In genomic region chr6:32774428-32774827, GRCh38 we compare ENCODE assay signal across 2 cellular contexts.
A peak's percentile ranks its signal among the peaks of the same experiment; 100 is the strongest.
TF ChIP-seq lines count a peak whose summit lies in the region.

No MANE protein-coding gene starts in this region.

TF ChIP-seq in GM12891, 5 proteins besides CTCF, POLR2A, EP300 and RAD21:
- TF ChIP-seq TAF1 (IDR thresholded peaks at IDR 0.05; ENCODE audit: low read depth, low read length) (no peak), POLR2AphosphoS5 (IDR thresholded peaks at IDR 0.05; ENCODE audit: low read depth, low read length) (no peak), SPI1 (IDR thresholded peaks at IDR 0.05; ENCODE audit: low read depth, low read length) (no peak), POU2F2 (IDR thresholded peaks at IDR 0.05; ENCODE audit: low read depth, low read length) (peak; percentile 89; the same call in 1 of the 2 replicates), PAX5 (IDR thresholded peaks at IDR 0.05; ENCODE audit: insufficient read depth, low read length, severe bottlenecking) (no peak)
TF ChIP-seq in GM12891: peak in this region for 1.

TF ChIP-seq in GM12878, 131 proteins besides CTCF, POLR2A, EP300 and RAD21:
- TF ChIP-seq, protein P1, sequence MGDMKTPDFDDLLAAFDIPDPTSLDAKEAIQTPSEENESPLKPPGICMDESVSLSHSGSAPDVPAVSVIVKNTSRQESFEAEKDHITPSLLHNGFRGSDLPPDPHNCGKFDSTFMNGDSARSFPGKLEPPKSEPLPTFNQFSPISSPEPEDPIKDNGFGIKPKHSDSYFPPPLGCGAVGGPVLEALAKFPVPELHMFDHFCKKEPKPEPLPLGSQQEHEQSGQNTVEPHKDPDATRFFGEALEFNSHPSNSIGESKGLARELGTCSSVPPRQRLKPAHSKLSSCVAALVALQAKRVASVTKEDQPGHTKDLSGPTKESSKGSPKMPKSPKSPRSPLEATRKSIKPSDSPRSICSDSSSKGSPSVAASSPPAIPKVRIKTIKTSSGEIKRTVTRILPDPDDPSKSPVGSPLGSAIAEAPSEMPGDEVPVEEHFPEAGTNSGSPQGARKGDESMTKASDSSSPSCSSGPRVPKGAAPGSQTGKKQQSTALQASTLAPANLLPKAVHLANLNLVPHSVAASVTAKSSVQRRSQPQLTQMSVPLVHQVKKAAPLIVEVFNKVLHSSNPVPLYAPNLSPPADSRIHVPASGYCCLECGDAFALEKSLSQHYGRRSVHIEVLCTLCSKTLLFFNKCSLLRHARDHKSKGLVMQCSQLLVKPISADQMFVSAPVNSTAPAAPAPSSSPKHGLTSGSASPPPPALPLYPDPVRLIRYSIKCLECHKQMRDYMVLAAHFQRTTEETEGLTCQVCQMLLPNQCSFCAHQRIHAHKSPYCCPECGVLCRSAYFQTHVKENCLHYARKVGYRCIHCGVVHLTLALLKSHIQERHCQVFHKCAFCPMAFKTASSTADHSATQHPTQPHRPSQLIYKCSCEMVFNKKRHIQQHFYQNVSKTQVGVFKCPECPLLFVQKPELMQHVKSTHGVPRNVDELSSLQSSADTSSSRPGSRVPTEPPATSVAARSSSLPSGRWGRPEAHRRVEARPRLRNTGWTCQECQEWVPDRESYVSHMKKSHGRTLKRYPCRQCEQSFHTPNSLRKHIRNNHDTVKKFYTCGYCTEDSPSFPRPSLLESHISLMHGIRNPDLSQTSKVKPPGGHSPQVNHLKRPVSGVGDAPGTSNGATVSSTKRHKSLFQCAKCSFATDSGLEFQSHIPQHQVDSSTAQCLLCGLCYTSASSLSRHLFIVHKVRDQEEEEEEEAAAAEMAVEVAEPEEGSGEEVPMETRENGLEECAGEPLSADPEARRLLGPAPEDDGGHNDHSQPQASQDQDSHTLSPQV (IDR thresholded peaks at IDR 0.05): no peak
- TF ChIP-seq, protein P2, sequence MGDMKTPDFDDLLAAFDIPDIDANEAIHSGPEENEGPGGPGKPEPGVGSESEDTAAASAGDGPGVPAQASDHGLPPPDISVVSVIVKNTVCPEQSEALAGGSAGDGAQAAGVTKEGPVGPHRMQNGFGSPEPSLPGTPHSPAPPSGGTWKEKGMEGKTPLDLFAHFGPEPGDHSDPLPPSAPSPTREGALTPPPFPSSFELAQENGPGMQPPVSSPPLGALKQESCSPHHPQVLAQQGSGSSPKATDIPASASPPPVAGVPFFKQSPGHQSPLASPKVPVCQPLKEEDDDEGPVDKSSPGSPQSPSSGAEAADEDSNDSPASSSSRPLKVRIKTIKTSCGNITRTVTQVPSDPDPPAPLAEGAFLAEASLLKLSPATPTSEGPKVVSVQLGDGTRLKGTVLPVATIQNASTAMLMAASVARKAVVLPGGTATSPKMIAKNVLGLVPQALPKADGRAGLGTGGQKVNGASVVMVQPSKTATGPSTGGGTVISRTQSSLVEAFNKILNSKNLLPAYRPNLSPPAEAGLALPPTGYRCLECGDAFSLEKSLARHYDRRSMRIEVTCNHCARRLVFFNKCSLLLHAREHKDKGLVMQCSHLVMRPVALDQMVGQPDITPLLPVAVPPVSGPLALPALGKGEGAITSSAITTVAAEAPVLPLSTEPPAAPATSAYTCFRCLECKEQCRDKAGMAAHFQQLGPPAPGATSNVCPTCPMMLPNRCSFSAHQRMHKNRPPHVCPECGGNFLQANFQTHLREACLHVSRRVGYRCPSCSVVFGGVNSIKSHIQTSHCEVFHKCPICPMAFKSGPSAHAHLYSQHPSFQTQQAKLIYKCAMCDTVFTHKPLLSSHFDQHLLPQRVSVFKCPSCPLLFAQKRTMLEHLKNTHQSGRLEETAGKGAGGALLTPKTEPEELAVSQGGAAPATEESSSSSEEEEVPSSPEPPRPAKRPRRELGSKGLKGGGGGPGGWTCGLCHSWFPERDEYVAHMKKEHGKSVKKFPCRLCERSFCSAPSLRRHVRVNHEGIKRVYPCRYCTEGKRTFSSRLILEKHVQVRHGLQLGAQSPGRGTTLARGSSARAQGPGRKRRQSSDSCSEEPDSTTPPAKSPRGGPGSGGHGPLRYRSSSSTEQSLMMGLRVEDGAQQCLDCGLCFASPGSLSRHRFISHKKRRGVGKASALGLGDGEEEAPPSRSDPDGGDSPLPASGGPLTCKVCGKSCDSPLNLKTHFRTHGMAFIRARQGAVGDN (IDR thresholded peaks at IDR 0.05): no peak
